ENCODE assay signal across 1 cellular context in the genomic region with DNA sequence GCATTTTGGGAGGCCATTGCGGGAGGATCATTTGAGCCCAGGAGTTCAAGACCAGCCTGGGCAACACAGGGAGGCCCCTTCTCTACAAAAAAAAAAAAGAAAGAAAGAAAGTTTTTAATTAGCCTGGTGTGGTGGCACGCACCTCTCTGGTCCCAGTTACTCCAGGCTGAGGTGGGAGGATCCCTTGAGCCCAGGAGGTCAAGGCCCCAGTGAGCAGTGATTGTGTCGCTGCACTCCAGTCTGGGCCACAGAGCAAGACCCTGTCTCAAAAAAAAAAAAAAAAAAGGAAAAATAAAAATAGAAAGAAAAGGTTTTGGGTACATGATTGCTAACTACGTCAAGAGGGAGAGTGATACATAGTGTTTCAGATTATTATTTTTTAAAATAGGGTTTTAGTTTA.
TF ChIP-seq lines count a peak whose summit lies in the region.

No MANE protein-coding gene starts in this region.

TF ChIP-seq in GM23338, 12 proteins besides CTCF, POLR2A, EP300 and RAD21:
- TF ChIP-seq, protein P1, sequence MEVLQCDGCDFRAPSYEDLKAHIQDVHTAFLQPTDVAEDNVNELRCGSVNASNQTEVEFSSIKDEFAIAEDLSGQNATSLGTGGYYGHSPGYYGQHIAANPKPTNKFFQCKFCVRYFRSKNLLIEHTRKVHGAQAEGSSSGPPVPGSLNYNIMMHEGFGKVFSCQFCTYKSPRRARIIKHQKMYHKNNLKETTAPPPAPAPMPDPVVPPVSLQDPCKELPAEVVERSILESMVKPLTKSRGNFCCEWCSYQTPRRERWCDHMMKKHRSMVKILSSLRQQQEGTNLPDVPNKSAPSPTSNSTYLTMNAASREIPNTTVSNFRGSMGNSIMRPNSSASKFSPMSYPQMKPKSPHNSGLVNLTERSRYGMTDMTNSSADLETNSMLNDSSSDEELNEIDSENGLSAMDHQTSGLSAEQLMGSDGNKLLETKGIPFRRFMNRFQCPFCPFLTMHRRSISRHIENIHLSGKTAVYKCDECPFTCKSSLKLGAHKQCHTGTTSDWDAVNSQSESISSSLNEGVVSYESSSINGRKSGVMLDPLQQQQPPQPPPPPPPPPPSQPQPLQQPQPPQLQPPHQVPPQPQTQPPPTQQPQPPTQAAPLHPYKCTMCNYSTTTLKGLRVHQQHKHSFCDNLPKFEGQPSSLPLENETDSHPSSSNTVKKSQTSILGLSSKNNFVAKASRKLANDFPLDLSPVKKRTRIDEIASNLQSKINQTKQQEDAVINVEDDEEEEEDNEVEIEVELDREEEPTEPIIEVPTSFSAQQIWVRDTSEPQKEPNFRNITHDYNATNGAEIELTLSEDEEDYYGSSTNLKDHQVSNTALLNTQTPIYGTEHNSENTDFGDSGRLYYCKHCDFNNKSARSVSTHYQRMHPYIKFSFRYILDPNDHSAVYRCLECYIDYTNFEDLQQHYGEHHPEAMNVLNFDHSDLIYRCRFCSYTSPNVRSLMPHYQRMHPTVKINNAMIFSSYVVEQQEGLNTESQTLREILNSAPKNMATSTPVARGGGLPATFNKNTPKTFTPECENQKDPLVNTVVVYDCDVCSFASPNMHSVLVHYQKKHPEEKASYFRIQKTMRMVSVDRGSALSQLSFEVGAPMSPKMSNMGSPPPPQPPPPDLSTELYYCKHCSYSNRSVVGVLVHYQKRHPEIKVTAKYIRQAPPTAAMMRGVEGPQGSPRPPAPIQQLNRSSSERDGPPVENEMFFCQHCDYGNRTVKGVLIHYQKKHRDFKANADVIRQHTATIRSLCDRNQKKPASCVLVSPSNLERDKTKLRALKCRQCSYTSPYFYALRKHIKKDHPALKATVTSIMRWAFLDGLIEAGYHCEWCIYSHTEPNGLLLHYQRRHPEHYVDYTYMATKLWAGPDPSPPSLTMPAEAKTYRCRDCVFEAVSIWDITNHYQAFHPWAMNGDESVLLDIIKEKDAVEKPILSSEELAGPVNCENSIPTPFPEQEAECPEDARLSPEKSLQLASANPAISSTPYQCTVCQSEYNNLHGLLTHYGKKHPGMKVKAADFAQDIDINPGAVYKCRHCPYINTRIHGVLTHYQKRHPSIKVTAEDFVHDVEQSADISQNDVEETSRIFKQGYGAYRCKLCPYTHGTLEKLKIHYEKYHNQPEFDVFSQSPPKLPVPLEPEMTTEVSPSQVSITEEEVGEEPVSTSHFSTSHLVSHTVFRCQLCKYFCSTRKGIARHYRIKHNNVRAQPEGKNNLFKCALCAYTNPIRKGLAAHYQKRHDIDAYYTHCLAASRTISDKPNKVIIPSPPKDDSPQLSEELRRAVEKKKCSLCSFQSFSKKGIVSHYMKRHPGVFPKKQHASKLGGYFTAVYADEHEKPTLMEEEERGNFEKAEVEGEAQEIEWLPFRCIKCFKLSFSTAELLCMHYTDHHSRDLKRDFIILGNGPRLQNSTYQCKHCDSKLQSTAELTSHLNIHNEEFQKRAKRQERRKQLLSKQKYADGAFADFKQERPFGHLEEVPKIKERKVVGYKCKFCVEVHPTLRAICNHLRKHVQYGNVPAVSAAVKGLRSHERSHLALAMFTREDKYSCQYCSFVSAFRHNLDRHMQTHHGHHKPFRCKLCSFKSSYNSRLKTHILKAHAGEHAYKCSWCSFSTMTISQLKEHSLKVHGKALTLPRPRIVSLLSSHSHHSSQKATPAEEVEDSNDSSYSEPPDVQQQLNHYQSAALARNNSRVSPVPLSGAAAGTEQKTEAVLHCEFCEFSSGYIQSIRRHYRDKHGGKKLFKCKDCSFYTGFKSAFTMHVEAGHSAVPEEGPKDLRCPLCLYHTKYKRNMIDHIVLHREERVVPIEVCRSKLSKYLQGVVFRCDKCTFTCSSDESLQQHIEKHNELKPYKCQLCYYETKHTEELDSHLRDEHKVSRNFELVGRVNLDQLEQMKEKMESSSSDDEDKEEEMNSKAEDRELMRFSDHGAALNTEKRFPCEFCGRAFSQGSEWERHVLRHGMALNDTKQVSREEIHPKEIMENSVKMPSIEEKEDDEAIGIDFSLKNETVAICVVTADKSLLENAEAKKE (CRISPR knock-in tag; IDR thresholded peaks at IDR 0.05): no peak
- TF ChIP-seq ZNF114 (CRISPR knock-in tag; IDR thresholded peaks at IDR 0.05): no peak
- TF ChIP-seq CREB1 (CRISPR knock-in tag; IDR thresholded peaks at IDR 0.05; ENCODE audit: low read depth): no peak
- TF ChIP-seq EZH2 (IDR thresholded peaks at IDR 0.05; ENCODE audit: low read depth, unreplicated experiment): no peak
- TF ChIP-seq, protein P2, sequence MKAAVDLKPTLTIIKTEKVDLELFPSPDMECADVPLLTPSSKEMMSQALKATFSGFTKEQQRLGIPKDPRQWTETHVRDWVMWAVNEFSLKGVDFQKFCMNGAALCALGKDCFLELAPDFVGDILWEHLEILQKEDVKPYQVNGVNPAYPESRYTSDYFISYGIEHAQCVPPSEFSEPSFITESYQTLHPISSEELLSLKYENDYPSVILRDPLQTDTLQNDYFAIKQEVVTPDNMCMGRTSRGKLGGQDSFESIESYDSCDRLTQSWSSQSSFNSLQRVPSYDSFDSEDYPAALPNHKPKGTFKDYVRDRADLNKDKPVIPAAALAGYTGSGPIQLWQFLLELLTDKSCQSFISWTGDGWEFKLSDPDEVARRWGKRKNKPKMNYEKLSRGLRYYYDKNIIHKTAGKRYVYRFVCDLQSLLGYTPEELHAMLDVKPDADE (IDR thresholded peaks at IDR 0.05): no peak
- TF ChIP-seq NANOG (IDR thresholded peaks at IDR 0.05; ENCODE audit: borderline replicate concordance): no peak
- TF ChIP-seq, protein P3, sequence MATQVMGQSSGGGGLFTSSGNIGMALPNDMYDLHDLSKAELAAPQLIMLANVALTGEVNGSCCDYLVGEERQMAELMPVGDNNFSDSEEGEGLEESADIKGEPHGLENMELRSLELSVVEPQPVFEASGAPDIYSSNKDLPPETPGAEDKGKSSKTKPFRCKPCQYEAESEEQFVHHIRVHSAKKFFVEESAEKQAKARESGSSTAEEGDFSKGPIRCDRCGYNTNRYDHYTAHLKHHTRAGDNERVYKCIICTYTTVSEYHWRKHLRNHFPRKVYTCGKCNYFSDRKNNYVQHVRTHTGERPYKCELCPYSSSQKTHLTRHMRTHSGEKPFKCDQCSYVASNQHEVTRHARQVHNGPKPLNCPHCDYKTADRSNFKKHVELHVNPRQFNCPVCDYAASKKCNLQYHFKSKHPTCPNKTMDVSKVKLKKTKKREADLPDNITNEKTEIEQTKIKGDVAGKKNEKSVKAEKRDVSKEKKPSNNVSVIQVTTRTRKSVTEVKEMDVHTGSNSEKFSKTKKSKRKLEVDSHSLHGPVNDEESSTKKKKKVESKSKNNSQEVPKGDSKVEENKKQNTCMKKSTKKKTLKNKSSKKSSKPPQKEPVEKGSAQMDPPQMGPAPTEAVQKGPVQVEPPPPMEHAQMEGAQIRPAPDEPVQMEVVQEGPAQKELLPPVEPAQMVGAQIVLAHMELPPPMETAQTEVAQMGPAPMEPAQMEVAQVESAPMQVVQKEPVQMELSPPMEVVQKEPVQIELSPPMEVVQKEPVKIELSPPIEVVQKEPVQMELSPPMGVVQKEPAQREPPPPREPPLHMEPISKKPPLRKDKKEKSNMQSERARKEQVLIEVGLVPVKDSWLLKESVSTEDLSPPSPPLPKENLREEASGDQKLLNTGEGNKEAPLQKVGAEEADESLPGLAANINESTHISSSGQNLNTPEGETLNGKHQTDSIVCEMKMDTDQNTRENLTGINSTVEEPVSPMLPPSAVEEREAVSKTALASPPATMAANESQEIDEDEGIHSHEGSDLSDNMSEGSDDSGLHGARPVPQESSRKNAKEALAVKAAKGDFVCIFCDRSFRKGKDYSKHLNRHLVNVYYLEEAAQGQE (IDR thresholded peaks at IDR 0.05; ENCODE audit: unreplicated experiment): no peak
- TF ChIP-seq STAT1 (IDR thresholded peaks at IDR 0.05; ENCODE audit: unreplicated experiment): no peak
- TF ChIP-seq JUNB (IDR thresholded peaks at IDR 0.05; ENCODE audit: unreplicated experiment): no peak
- no peak for TF ChIP-seq EZH2phosphoT487 (IDR thresholded peaks at IDR 0.05; ENCODE audit: unreplicated experiment)
- TF ChIP-seq POLR2AphosphoS5 (IDR thresholded peaks at IDR 0.05; ENCODE audit: low read depth): no peak
TF ChIP-seq in GM23338: peak in this region for 0.
